In genomic region chr9:105693435-105694275, GRCh38 we compare ENCODE assay signal across 9 cellular contexts. TPM values are rescaled to one million over a fixed set of nuclear protein-coding genes. Genes with fewer than 3 reads are reported as not detected.
DNase-seq lines count a peak whose midpoint lies in the region; ATAC-seq, FAIRE-seq and TF ChIP-seq lines count a peak whose summit lies in the region.
"Had no signal": no experiment of that assay in that cellular context is flagged by ENCODE, and none has a peak within 500 bp of the region (broad histone marks: within the 10 kb centered on the region; RNA-seq: fewer than 3 reads in every experiment).

No MANE protein-coding gene starts in this region.

- no peaks in the 10 kb centered on the region for H4K20me1 ChIP-seq in MM.1S (ENCODE audit: insufficient read depth, low read length)

- H3K36me3 ChIP-seq in left ventricle myocardium inferior (no peaks in the 10 kb centered on the region), MM.1S (replicated peaks; ENCODE audit: insufficient read depth, low read length) (no peaks in the 10 kb centered on the region), kidney (ENCODE audit: control insufficient read depth in 1 of 2, insufficient read depth in 2 of 2, low read length in 2 of 2) (no peaks in the 10 kb centered on the region)

- H3K9me2 ChIP-seq in MM.1S (replicated peaks; ENCODE audit: insufficient read depth, low read length) = no peaks in the 10 kb centered on the region

- no peak for ATAC-seq in Right ventricle myocardium inferior

- peak overlapping the region; percentile 92 for H3K4me3 Mint-ChIP-seq in HFFc6
- H3K4me3 Mint-ChIP-seq in activated naive CD8-positive, alpha-beta T cell treated with anti-CD3 and anti-CD28 coated beads for 36 hours = peak overlapping the region; percentile 87

- H2AFZ ChIP-seq in MM.1S (ENCODE audit: low read length) = peak overlapping the region; percentile 73

- intact Hi-C loops in left ventricle myocardium inferior (cut with micrococcal nuclease) = no loop called here
- intact Hi-C loops in Right ventricle myocardium inferior (cut with DNase I) = loop anchor here (2.0 kb wide), 1 partner anchor 25 kb away; no protein-coding TSS in a partner anchor
- intact Hi-C loops in kidney (cut with DNase I) = no loop called here

- H3K4me2 ChIP-seq in MM.1S (ENCODE audit: low read depth, low read length) = peak overlapping the region; percentile 72

- H3K9ac ChIP-seq in MM.1S (ENCODE audit: low read length) (peak overlapping the region; percentile 42; the same call in 1 of the 2 replicates), kidney (ENCODE audit: low read length in 2 of 2) (peak overlapping the region in 1 of 2 donors; percentile 68)

- H3K79me2 ChIP-seq in MM.1S (ENCODE audit: low read length) = peaks cover 38% of the 10 kb centered on the region

- H3K27me3 Mint-ChIP-seq in HFFc6 (ENCODE audit: insufficient read depth) = peaks cover 4% of the 10 kb centered on the region
- peaks cover 35% of the 10 kb centered on the region for H3K27me3 Mint-ChIP-seq in activated naive CD8-positive, alpha-beta T cell treated with anti-CD3 and anti-CD28 coated beads for 36 hours

- H3K36me3 Mint-ChIP-seq in HFFc6 (ENCODE audit: low read depth) = no peaks in the 10 kb centered on the region
- H3K36me3 Mint-ChIP-seq in activated naive CD8-positive, alpha-beta T cell treated with anti-CD3 and anti-CD28 coated beads for 36 hours = peaks cover 2% of the 10 kb centered on the region

- peaks cover 26% of the 10 kb centered on the region for H3K4me1 Mint-ChIP-seq in HFFc6 (ENCODE audit: low read depth)
- peaks cover 31% of the 10 kb centered on the region for H3K4me1 Mint-ChIP-seq in activated naive CD8-positive, alpha-beta T cell treated with anti-CD3 and anti-CD28 coated beads for 36 hours

- H3K4me3 ChIP-seq in left ventricle myocardium inferior (peak overlapping the region; percentile 88), MM.1S (ENCODE audit: low read length) (peak overlapping the region; percentile 96), kidney (ENCODE audit: low read length in 2 of 2) (peak overlapping the region; percentile 74 to 91)

- H3K9me3 Mint-ChIP-seq in HFFc6 = no peaks in the 10 kb centered on the region
- H3K9me3 Mint-ChIP-seq in activated naive CD8-positive, alpha-beta T cell treated with anti-CD3 and anti-CD28 coated beads for 36 hours = no peaks in the 10 kb centered on the region

- H3K27me3 ChIP-seq in left ventricle myocardium inferior (ENCODE audit: low read depth) (peaks cover 22% of the 10 kb centered on the region), MM.1S (replicated peaks; ENCODE audit: insufficient read depth, low read length) (no peaks in the 10 kb centered on the region)

- peak overlapping the region; percentile 88 for H3K27ac ChIP-seq in left ventricle myocardium inferior (replicated peaks)
- H3K27ac ChIP-seq in MM.1S (ENCODE audit: low read length) = no peak overlapping the region
- H3K27ac ChIP-seq in kidney (ENCODE audit: low read depth in 2 of 2, low read length in 2 of 2) = peak overlapping the region; percentile 29 to 33

- no peak for FAIRE-seq in kidney (lab: Jason Lieb, UNC)

- H3F3A ChIP-seq in MM.1S (ENCODE audit: insufficient read depth, low read length) = peaks cover 13% of the 10 kb centered on the region

- H3K4me1 ChIP-seq in left ventricle myocardium inferior (peaks cover 53% of the 10 kb centered on the region), MM.1S (ENCODE audit: low read length) (no peaks in the 10 kb centered on the region), kidney (ENCODE audit: control insufficient read depth in 1 of 2, insufficient read depth in 1 of 2, low read depth in 1 of 2, low read length in 2 of 2) (peaks cover 0 to 7% of the 10 kb centered on the region in 2 donors)

- DNase-seq in left ventricle myocardium inferior (no peak), Right ventricle myocardium inferior (ENCODE audit: missing footprints) (no peak), HFFc6 (no peak), MM.1S (peak; percentile 19), kidney (no peak), superior temporal gyrus (ENCODE audit: extremely low spot score) (peak; percentile 46)
- no peak for DNase-seq in activated naive CD8-positive, alpha-beta T cell treated with anti-CD3 and anti-CD28 coated beads for 36 hours
- no peak for DNase-seq in effector CD4-positive, alpha-beta T cell

- H3K9me3 ChIP-seq in left ventricle myocardium inferior (replicated peaks) (no peaks in the 10 kb centered on the region), MM.1S (replicated peaks; ENCODE audit: insufficient read depth, low read length) (no peaks in the 10 kb centered on the region), kidney (ENCODE audit: control insufficient read depth in 1 of 2, low read length in 2 of 2) (no peaks in the 10 kb centered on the region)

- 0 out of 2 replicates have a peak overlapping the region, but pooled peaks have one; percentile 20 for H3K27ac Mint-ChIP-seq in HFFc6
- H3K27ac Mint-ChIP-seq in activated naive CD8-positive, alpha-beta T cell treated with anti-CD3 and anti-CD28 coated beads for 36 hours = peak overlapping the region; percentile 65

- TF ChIP-seq CTCF in left ventricle myocardium inferior (IDR thresholded peaks at IDR 0.05; ENCODE audit: borderline replicate concordance) = no peak
- no peak for TF ChIP-seq CTCF in HFFc6 (IDR thresholded peaks at IDR 0.05)
- no peak for TF ChIP-seq CTCF in MM.1S (IDR thresholded peaks at IDR 0.05; ENCODE audit: low read length)
- no peak for TF ChIP-seq CTCF in kidney (IDR thresholded peaks at IDR 0.05; ENCODE audit: borderline replicate concordance, extremely low read depth, insufficient read depth)

RNA-seq across cellular contexts. Expression of gene TMEM38B, which starts 0.7 kb away (rescaled TPM):
- total RNA-seq in left ventricle myocardium inferior (63.2 TPM), Right ventricle myocardium inferior (57.2 TPM), kidney (23.2 TPM)
- total RNA-seq in HFFc6 (2021; fragmentation: NEBNext Ultra II Directional; extraction: Animal tissue kit (Norgen Biotek cat#: 25700)) = 10 to 100 TPM in 5 of 6 experiments, 1 to 10 TPM in 1; 10.0 to 13.2 (median 11.5) TPM
- 10 to 100 TPM; 16.8 to 17.8 TPM for total RNA-seq in activated naive CD8-positive, alpha-beta T cell treated with anti-CD3 and anti-CD28 coated beads for 36 hours
- polyA plus RNA-seq in kidney (ENCODE audit: insufficient read depth, low read depth, low replicate concordance) = 12.5 TPM

RNA-seq across cellular contexts. Expression of gene TAL2, which starts 31.4 kb away (rescaled TPM):
- total RNA-seq in left ventricle myocardium inferior = not detected
- not detected for total RNA-seq in Right ventricle myocardium inferior
- total RNA-seq in HFFc6 (2021; fragmentation: NEBNext Ultra II Directional; extraction: Animal tissue kit (Norgen Biotek cat#: 25700)) = not detected
- total RNA-seq in activated naive CD8-positive, alpha-beta T cell treated with anti-CD3 and anti-CD28 coated beads for 36 hours = not detected
- 0.98 TPM for total RNA-seq in kidney
- polyA plus RNA-seq in kidney (ENCODE audit: insufficient read depth, low read depth, low replicate concordance) = not detected
- total RNA-seq: HT1080 had no signal

Comparison
In these comparisons a context has a peak if more than half of its experiments do, and no peak if none do; other contexts are left out.
1. DNase-seq: peak in MM.1S (single experiment) and superior temporal gyrus (single experiment); none in left ventricle myocardium inferior (single experiment), Right ventricle myocardium inferior (single experiment), HFFc6 (single experiment), activated naive CD8-positive, alpha-beta T cell treated with anti-CD3 and anti-CD28 coated beads for 36 hours (single experiment), kidney (single experiment) and effector CD4-positive, alpha-beta T cell (single experiment).
2. Peak in every context shown above with its lines, with median percentiles within 50 percentile points of each other: H3K4me3 ChIP-seq.